Comparison of ENCODE assay signal across 9 cellular contexts in genomic region chr18:62899534-62899933, GRCh38.
"Had no signal": no experiment of that assay in that cellular context is flagged by ENCODE, and none has a peak within 500 bp of the region (broad histone marks: within the 10 kb centered on the region; RNA-seq: fewer than 3 reads in every experiment).

No MANE protein-coding gene starts in this region.

- ATAC-seq: GM23338 had no signal

- H3K27me3 Mint-ChIP-seq: IgD-negative memory B cell had no signal

- H3K4me3 Mint-ChIP-seq: GM23338, H9, IgD-negative memory B cell had no signal

- H3K4me3 ChIP-seq: GM23338 had no signal

- H3K9ac ChIP-seq: KMS-11 had no signal

- H3K9me3 Mint-ChIP-seq: GM23338, H9, IgD-negative memory B cell had no signal

- H3K27ac ChIP-seq: HL-60, KMS-11 had no signal

- H3K27ac Mint-ChIP-seq: GM23338, H9, IgD-negative memory B cell had no signal

- FAIRE-seq: H1, H54 had no signal

- H2AFZ ChIP-seq: GM23338 had no signal

- H3K4me2 ChIP-seq: GM23338, KMS-11 had no signal

- DNase-seq: H9, HCEC 1CT, KBM-7 had no signal
